8 cellular contexts compared by ENCODE assay signal in the genomic region with DNA sequence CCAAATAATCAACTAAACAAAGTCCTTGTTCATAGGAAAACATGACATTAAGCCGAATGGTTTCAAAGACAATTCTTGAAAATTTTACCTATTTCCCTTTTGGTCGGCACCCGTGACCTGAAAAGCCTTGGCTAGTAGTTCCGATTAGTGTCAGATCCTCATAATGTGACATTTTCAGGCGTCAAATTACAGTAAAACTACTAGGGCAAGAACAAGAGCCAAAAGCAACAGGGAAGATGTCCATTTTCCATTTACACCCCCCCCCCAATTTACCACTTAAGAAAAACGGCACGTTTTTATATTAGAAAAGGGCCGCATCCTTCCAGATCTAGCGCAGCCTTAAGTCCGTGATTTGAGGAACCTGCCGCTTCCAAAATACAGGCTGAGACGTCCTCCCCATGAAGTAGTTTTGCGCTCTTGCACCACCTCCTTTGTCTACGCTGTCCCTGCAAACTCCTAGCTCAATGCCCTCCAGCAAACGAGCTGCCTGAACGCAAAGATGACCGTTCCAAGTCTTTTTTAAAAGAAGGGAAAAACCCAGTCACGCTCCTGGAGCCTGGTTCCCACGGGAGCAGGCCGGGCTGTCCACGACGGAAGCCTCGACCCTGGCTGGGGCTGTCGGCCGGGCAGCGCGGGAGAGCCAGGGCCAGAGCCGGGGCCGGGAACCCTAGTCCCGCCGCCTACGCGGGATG. TPM values are rescaled to one million over a fixed set of nuclear protein-coding genes. Genes with fewer than 3 reads are reported as not detected.
DNase-seq lines count a peak whose midpoint lies in the region; ATAC-seq and TF ChIP-seq lines count a peak whose summit lies in the region.

No MANE protein-coding gene starts in this region.

- H3K36me3 Mint-ChIP-seq in CD4-positive, CD25-positive, alpha-beta regulatory T cell, result no peaks in the 10 kb centered on the region

- TF ChIP-seq POLR2A in HCT116 (IDR thresholded peaks at IDR 0.05; ENCODE audit: borderline replicate concordance, extremely low read depth, insufficient read depth, insufficient read length), result no peak
- no peak for TF ChIP-seq POLR2A in Peyer's patch (IDR thresholded peaks at IDR 0.05)

- H3K27me3 ChIP-seq in CD4-positive, CD25-positive, alpha-beta regulatory T cell (ENCODE audit: control insufficient read depth, insufficient read depth, low read length), result peaks cover 2% of the 10 kb centered on the region
- no peaks in the 10 kb centered on the region for H3K27me3 ChIP-seq in HCT116 (ENCODE audit: insufficient read depth, low read length)
- no peaks in the 10 kb centered on the region for H3K27me3 ChIP-seq in Peyer's patch
- H3K27me3 ChIP-seq in iPS-18a (ENCODE audit: control insufficient read depth, insufficient read depth, low read length), result peaks cover 33% of the 10 kb centered on the region

- H3K27ac ChIP-seq in CD4-positive, CD25-positive, alpha-beta regulatory T cell (ENCODE audit: insufficient read depth, low read length, poor library complexity, severe bottlenecking), result no peak overlapping the region
- peak overlapping the region; percentile 79; the same call in 1 of the 2 replicates for H3K27ac ChIP-seq in HCT116 (ENCODE audit: low read depth, low read length)
- H3K27ac ChIP-seq in Peyer's patch, result peak overlapping the region; percentile 93 to 99 (median 96)
- H3K27ac ChIP-seq in iPS-18a (ENCODE audit: low read length), result no peak overlapping the region

- CTCF ChIA-PET in HCT116 (lab: Charles Lee), result interaction anchor here (0.7 kb wide), 1 partner anchor 244 kb away, joined by 3 read pairs; no protein-coding TSS in a partner anchor

- no peaks in the 10 kb centered on the region for H4K20me1 ChIP-seq in HCT116 (ENCODE audit: insufficient read depth)

- intact Hi-C loops in HCT116 (cut with micrococcal nuclease), result loop anchor here (5.0 kb wide), 1 partner anchor 214 kb away; the partner anchor contains the start of gene MRNIP

- peaks cover 43% of the 10 kb centered on the region for H3K79me2 ChIP-seq in HCT116 (ENCODE audit: insufficient read depth, low read length)

- H3K9ac ChIP-seq in HCT116 (ENCODE audit: low read length) (peak overlapping the region; percentile 75), iPS-18a (ENCODE audit: low read length) (peak overlapping the region; percentile 73)

- peak overlapping the region; percentile 44 for H3K4me3 ChIP-seq in CD4-positive, CD25-positive, alpha-beta regulatory T cell (ENCODE audit: low read depth, low read length)
- H3K4me3 ChIP-seq in HCT116 (replicated peaks in 1 of 2; ENCODE audit: low read depth in 1 of 2, low read length in 2 of 2), result peak overlapping the region; percentile 61 to 79
- peak overlapping the region; percentile 67 to 92 (median 88) for H3K4me3 ChIP-seq in Peyer's patch
- H3K4me3 ChIP-seq in iPS-18a (ENCODE audit: low read length), result peak overlapping the region; percentile 82
- peak overlapping the region; percentile 82 for H3K4me3 ChIP-seq in retinal pigment epithelial cell (ENCODE audit: low read length)

- H3K36me3 ChIP-seq in CD4-positive, CD25-positive, alpha-beta regulatory T cell (ENCODE audit: control insufficient read depth, insufficient read depth, low read length), result no peaks in the 10 kb centered on the region
- H3K36me3 ChIP-seq in HCT116 (ENCODE audit: control insufficient read depth in 1 of 2, insufficient read depth in 2 of 2, low read length in 2 of 2) (no peaks in the 10 kb centered on the region), Peyer's patch (no peaks in the 10 kb centered on the region), iPS-18a (ENCODE audit: control insufficient read depth, low read depth, low read length) (no peaks in the 10 kb centered on the region)

- H3K4me1 ChIP-seq in CD4-positive, CD25-positive, alpha-beta regulatory T cell (ENCODE audit: control insufficient read depth, insufficient read depth, low read length, poor library complexity, severe bottlenecking), result peaks cover 16% of the 10 kb centered on the region
- peaks cover 6 to 25% of the 10 kb centered on the region in 2 experiments; a peak in 3 of 4 replicates for H3K4me1 ChIP-seq in HCT116 (ENCODE audit: control insufficient read depth in 1 of 2, insufficient read depth in 2 of 2, low read length in 2 of 2)
- H3K4me1 ChIP-seq in Peyer's patch, result peaks cover 0 to 14% (median 0%) of the 10 kb centered on the region in 4 donors
- H3K4me1 ChIP-seq in iPS-18a (ENCODE audit: control insufficient read depth, low read depth, low read length), result peaks cover 33% of the 10 kb centered on the region

- in situ Hi-C loops in T47D (cut with HindIII; ENCODE audit: low pct_unique_long_range_greater_than_20kb, low sequenced_read_pairs), result no loop called here
- in situ Hi-C loops in GM13977 (cut with MboI; ENCODE audit: low pct_unique_long_range_greater_than_20kb, low sequenced_read_pairs, unreplicated experiment), result no loop called here

- H3K4me1 Mint-ChIP-seq in CD4-positive, CD25-positive, alpha-beta regulatory T cell, result peaks cover 0 to 28% (median 12%) of the 10 kb centered on the region in 4 donors

- no peaks in the 10 kb centered on the region for H3K9me3 ChIP-seq in CD4-positive, CD25-positive, alpha-beta regulatory T cell (ENCODE audit: control insufficient read depth in 2 of 2, low read length in 2 of 2)
- H3K9me3 ChIP-seq in HCT116 (ENCODE audit: control insufficient read depth in 1 of 2, insufficient read depth in 1 of 2, low read depth in 1 of 2, low read length in 2 of 2) (peaks cover 0 to 7% of the 10 kb centered on the region in 2 experiments; a peak in 1 of 4 replicates), Peyer's patch (no peaks in the 10 kb centered on the region), iPS-18a (ENCODE audit: control insufficient read depth, low read depth, low read length) (peaks cover 8% of the 10 kb centered on the region)

- H3K9me3 Mint-ChIP-seq in CD4-positive, CD25-positive, alpha-beta regulatory T cell, result peaks cover 0 to 4% (median 0%) of the 10 kb centered on the region in 7 donors

- H3K27me3 Mint-ChIP-seq in CD4-positive, CD25-positive, alpha-beta regulatory T cell, result peaks cover 56% of the 10 kb centered on the region

- H3K4me3 Mint-ChIP-seq in CD4-positive, CD25-positive, alpha-beta regulatory T cell, result peak overlapping the region; percentile 76 to 91 (median 88)

- ATAC-seq in CD4-positive, CD25-positive, alpha-beta regulatory T cell (ENCODE audit: low read depth in 2 of 2), result no peak
- ATAC-seq in HCT116 (peak; percentile 49), HG03280 (IDR thresholded peaks at IDR 0.05; ENCODE audit: unreplicated experiment) (no peak)

- no peak for TF ChIP-seq RAD21 in HCT116 (IDR thresholded peaks at IDR 0.05; ENCODE audit: low read depth)

- peak in 2 of 3 donors; percentile 21 to 25 for DNase-seq in CD4-positive, CD25-positive, alpha-beta regulatory T cell
- DNase-seq in HCT116 (ENCODE audit: low read depth, low spot score), result no peak
- peak in 2 of 3 donors; percentile 28 to 58 for DNase-seq in Peyer's patch
- DNase-seq in T47D (ENCODE audit: low read depth in 1 of 2, low spot score in 1 of 2), result peak; percentile 42 to 63
- DNase-seq in retinal pigment epithelial cell (ENCODE audit: low read depth), result no peak
- no peak for DNase-seq in GM13977 (ENCODE audit: low spot score)

- POLR2A ChIA-PET in HCT116 (lab: Charles Lee), result no interaction called here

- RAD21 ChIA-PET in HCT116 (lab: Charles Lee; ENCODE audit: low non-redundant PET in 1 of 2, low total read pairs in 2 of 2, uncharacterized antibody in 2 of 2, unreplicated experiment in 2 of 2), result no interaction called here

- H2AFZ ChIP-seq in HCT116 (ENCODE audit: low read depth, low read length, poor library complexity, severe bottlenecking), result no peak overlapping the region

- TF ChIP-seq CTCF in HCT116 (IDR thresholded peaks at IDR 0.05 in 2 of 3, conservative IDR thresholded peaks at IDR 0.05 in 1 of 3; ENCODE audit: borderline replicate concordance in 1 of 3, insufficient read depth in 1 of 3, low read depth in 2 of 3, low read length in 2 of 3) (no peak), Peyer's patch (IDR thresholded peaks at IDR 0.05) (no peak), retinal pigment epithelial cell (conservative IDR thresholded peaks at IDR 0.05; ENCODE audit: low read depth, low read length) (no peak), GM13977 (IDR thresholded peaks at IDR 0.05; ENCODE audit: extremely low read depth, insufficient read depth, missing control alignments) (no peak)

- BruUV-seq in HCT116 (replicated peaks; lab: Mats Ljungman, UMichigan), result no TSS peak

- H3K9me2 ChIP-seq in HCT116 (ENCODE audit: insufficient read depth), result no peaks in the 10 kb centered on the region

- peak overlapping the region; percentile 48 to 81 (median 76) for H3K27ac Mint-ChIP-seq in CD4-positive, CD25-positive, alpha-beta regulatory T cell

- peak overlapping the region; percentile 96 for H3K4me2 ChIP-seq in HCT116 (ENCODE audit: low read length)

TF ChIP-seq in HCT116, 20 proteins besides CTCF, POLR2A, EP300 and RAD21:
- TF ChIP-seq TCF7L2 (IDR thresholded peaks at IDR 0.05; ENCODE audit: borderline replicate concordance, extremely low read depth, insufficient read depth, insufficient read length), result no peak
- TF ChIP-seq ELF1 (IDR thresholded peaks at IDR 0.05; ENCODE audit: borderline replicate concordance, low read depth), result no peak
- no peak for TF ChIP-seq JUND (IDR thresholded peaks at IDR 0.05)
- TF ChIP-seq POLR2AphosphoS5 (IDR thresholded peaks at IDR 0.05; ENCODE audit: low read depth, low read length), result no peak
- no peak for TF ChIP-seq EZH2 (IDR thresholded peaks at IDR 0.05)
- TF ChIP-seq, protein P1, sequence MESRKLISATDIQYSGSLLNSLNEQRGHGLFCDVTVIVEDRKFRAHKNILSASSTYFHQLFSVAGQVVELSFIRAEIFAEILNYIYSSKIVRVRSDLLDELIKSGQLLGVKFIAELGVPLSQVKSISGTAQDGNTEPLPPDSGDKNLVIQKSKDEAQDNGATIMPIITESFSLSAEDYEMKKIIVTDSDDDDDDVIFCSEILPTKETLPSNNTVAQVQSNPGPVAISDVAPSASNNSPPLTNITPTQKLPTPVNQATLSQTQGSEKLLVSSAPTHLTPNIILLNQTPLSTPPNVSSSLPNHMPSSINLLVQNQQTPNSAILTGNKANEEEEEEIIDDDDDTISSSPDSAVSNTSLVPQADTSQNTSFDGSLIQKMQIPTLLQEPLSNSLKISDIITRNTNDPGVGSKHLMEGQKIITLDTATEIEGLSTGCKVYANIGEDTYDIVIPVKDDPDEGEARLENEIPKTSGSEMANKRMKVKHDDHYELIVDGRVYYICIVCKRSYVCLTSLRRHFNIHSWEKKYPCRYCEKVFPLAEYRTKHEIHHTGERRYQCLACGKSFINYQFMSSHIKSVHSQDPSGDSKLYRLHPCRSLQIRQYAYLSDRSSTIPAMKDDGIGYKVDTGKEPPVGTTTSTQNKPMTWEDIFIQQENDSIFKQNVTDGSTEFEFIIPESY (IDR thresholded peaks at IDR 0.05; ENCODE audit: extremely low read depth, insufficient replicate concordance, low read length), result no peak

RNA-seq across cellular contexts. Expression of gene RNF130, which starts 0.7 kb away (rescaled TPM):
- total RNA-seq in CD4-positive, CD25-positive, alpha-beta regulatory T cell, result 4.2 TPM
- polyA plus RNA-seq in CD4-positive, CD25-positive, alpha-beta regulatory T cell, result 10 to 100 TPM in 1 of 4 donors, 1 to 10 TPM in 3; 3.5 to 10.9 (median 6.8) TPM
- 34.9 TPM for total RNA-seq in HCT116 (2021; ENCODE audit: unreplicated experiment)
- 27.6 and 36.1 TPM in 2 replicates for polyA plus RNA-seq in HCT116 (2012)
- total RNA-seq in Peyer's patch, result 10 to 100 TPM; 29.7 to 54.5 (median 33.6) TPM

Comparison
In these comparisons a context has a peak if more than half of its experiments do, and no peak if none do; other contexts are left out.
1. DNase-seq: peak in CD4-positive, CD25-positive, alpha-beta regulatory T cell (2 of 3), Peyer's patch (2 of 3) and T47D (2 of 2); none in HCT116 (single experiment), retinal pigment epithelial cell (single experiment) and GM13977 (single experiment).
2. H3K27ac ChIP-seq: peak in HCT116 (single experiment) and Peyer's patch (4 of 4); none in CD4-positive, CD25-positive, alpha-beta regulatory T cell (single experiment) and iPS-18a (single experiment).
3. Peak in every context shown above with its lines, with median percentiles within 50 percentile points of each other: H3K4me3 ChIP-seq.